Comparison of ENCODE assay signal across 8 cellular contexts in the genomic region with DNA sequence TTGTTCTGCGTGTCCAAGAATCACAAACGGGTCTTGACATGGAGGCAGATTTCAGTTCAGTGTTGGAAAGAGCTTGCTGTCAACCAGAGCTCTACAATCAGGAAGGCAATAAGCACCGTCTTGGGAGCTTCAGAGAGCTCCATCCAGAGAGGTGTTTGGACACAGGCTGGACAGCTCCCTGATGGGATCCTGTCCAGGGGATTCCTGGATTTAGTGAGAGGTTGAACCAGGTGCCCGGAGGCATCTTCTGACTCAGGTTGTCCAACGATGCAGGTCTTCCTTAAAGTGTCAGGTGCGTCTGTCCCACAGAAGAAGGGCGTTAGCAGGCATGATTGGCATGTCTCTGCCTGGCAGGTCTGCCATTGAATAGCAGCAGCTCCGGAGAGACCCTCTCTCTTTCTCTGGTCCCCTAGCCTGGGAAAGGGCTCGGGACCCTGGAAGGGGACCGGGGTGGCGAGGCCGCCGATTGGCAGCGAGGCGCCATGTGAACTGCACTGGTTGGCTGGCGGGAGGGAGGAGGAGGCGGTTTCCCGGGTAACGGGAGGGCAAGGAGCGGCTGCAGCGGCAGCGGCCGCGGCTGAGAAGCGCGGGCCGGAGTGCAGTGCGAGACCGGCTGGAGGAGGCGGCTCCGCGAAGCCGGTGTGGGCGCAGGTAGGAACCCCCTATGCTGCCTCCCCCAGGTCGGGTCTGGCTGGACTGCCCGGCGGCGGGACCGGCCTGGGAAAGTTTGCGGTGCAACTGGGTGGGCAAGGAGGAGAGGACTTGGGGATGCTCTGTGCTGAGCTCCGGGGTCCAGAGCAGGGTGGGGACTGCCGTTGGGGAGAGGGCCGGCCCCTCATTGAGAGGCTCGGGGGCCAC.
DNase-seq lines count a peak whose midpoint lies in the region; ATAC-seq, FAIRE-seq and TF ChIP-seq lines count a peak whose summit lies in the region.

No MANE protein-coding gene starts in this region.

- H3K4me1 Mint-ChIP-seq in natural killer cell treated with Interleukin-12 subunit alpha and Interleukin-12 subunit beta and Interleukin-15 and Interleukin-18, amount 100 ng/mL, for 72 hours (ENCODE audit: low read depth in 2 of 2): peaks cover 6 to 8% of the 10 kb centered on the region in 2 donors
- H3K4me1 Mint-ChIP-seq in natural killer cell: peaks cover 5 to 13% of the 10 kb centered on the region in 2 donors

- no peak overlapping the region for H3K4me3 ChIP-seq in KMS-11 (IDR thresholded peaks at IDR 0.05; ENCODE audit: insufficient read depth, low read depth, low read length)
- H3K4me3 ChIP-seq in breast epithelium: peak overlapping the region; percentile 29 to 53 (median 53)
- H3K4me3 ChIP-seq in keratinocyte (ENCODE audit: control insufficient read depth in 2 of 3, extremely low read depth in 1 of 3, insufficient read depth in 2 of 3, low read depth in 1 of 3, low read length in 3 of 3): no peak overlapping the region
- peak overlapping the region; percentile 45 for H3K4me3 ChIP-seq in suprapubic skin

- WGBS in suprapubic skin: 10% methylated on average over 24 of the region's 44 CpGs

- dilution Hi-C loops in keratinocyte (cut with MboI; ENCODE audit: extremely low pct_ligation_motif_present, low sequenced_read_pairs): no loop called here

- TF ChIP-seq POLR2A in breast epithelium (IDR thresholded peaks at IDR 0.05): no peak
- no peak for TF ChIP-seq POLR2A in suprapubic skin (IDR thresholded peaks at IDR 0.05)

- H3K9me3 Mint-ChIP-seq in natural killer cell treated with Interleukin-12 subunit alpha and Interleukin-12 subunit beta and Interleukin-15 and Interleukin-18, amount 100 ng/mL, for 72 hours: no peaks in the 10 kb centered on the region
- H3K9me3 Mint-ChIP-seq in natural killer cell: no peaks in the 10 kb centered on the region

- peak overlapping the region; percentile 98 for H3K4me2 ChIP-seq in KMS-11
- H3K4me2 ChIP-seq in keratinocyte (ENCODE audit: control insufficient read depth, extremely low read depth, insufficient read depth, low read depth, low read length): no peak overlapping the region

- intact Hi-C loops in natural killer cell (cut with micrococcal nuclease): no loop called here
- intact Hi-C loops in breast epithelium (cut with DNase I; ENCODE audit: low total_unique reads): no loop called here

- no peaks in the 10 kb centered on the region for H3K27me3 ChIP-seq in KMS-11 (ENCODE audit: insufficient read depth, low read depth)
- H3K27me3 ChIP-seq in breast epithelium: peaks cover 0 to 86% of the 10 kb centered on the region in 2 donors
- peaks cover 73% of the 10 kb centered on the region for H3K27me3 ChIP-seq in keratinocyte (ENCODE audit: control insufficient read depth, extremely low read depth, insufficient read depth, low read length)
- peaks cover 63% of the 10 kb centered on the region for H3K27me3 ChIP-seq in suprapubic skin

- peaks cover 48 to 84% of the 10 kb centered on the region in 2 donors for H3K27me3 Mint-ChIP-seq in natural killer cell treated with Interleukin-12 subunit alpha and Interleukin-12 subunit beta and Interleukin-15 and Interleukin-18, amount 100 ng/mL, for 72 hours
- peaks cover 57 to 81% of the 10 kb centered on the region in 2 donors for H3K27me3 Mint-ChIP-seq in natural killer cell (ENCODE audit: low read depth in 2 of 2)

- DNase-seq in natural killer cell treated with Interleukin-12 subunit alpha and Interleukin-12 subunit beta and Interleukin-15 and Interleukin-18, amount 100 ng/mL, for 72 hours (ENCODE audit: low spot score): no peak
- DNase-seq in natural killer cell: no peak
- peak in 1 of 2 donors; percentile 56 for DNase-seq in breast epithelium (ENCODE audit: low spot score in 2 of 2)
- DNase-seq in keratinocyte (ENCODE audit: low read depth, low spot score): peak; percentile 41
- DNase-seq in suprapubic skin (ENCODE audit: low spot score in 2 of 2): no peak
- DNase-seq in T-helper 9 cell: no peak

- TF ChIP-seq EP300 in suprapubic skin (IDR thresholded peaks at IDR 0.05): no peak

- TF ChIP-seq CTCF in natural killer cell (IDR thresholded peaks at IDR 0.05) (no peak), KMS-11 (conservative IDR thresholded peaks at IDR 0.05; ENCODE audit: low read depth, low read length) (no peak), breast epithelium (IDR thresholded peaks at IDR 0.05) (no peak), keratinocyte (optimal IDR thresholded peaks at IDR 0.05 in 1 of 3, IDR thresholded peaks at IDR 0.05 in 1 of 3, conservative IDR thresholded peaks at IDR 0.05 in 1 of 3; ENCODE audit: extremely low read depth in 1 of 3, insufficient read depth in 2 of 3, low read length in 3 of 3) (no peak), suprapubic skin (IDR thresholded peaks at IDR 0.05) (no peak)

- no peak overlapping the region for H3K27ac ChIP-seq in KMS-11
- H3K27ac ChIP-seq in breast epithelium: no peak overlapping the region
- no peak overlapping the region for H3K27ac ChIP-seq in keratinocyte (ENCODE audit: control insufficient read depth, insufficient read depth, low read length)
- H3K27ac ChIP-seq in suprapubic skin: no peak overlapping the region

- H3K79me2 ChIP-seq in KMS-11 (ENCODE audit: insufficient read depth, low read depth) (peaks cover 16% of the 10 kb centered on the region; the same call in 1 of the 2 replicates), keratinocyte (ENCODE audit: control insufficient read depth, insufficient read depth, low read length) (no peaks in the 10 kb centered on the region)

- H3K36me3 Mint-ChIP-seq in natural killer cell treated with Interleukin-12 subunit alpha and Interleukin-12 subunit beta and Interleukin-15 and Interleukin-18, amount 100 ng/mL, for 72 hours: no peaks in the 10 kb centered on the region
- H3K36me3 Mint-ChIP-seq in natural killer cell: no peaks in the 10 kb centered on the region

- H2AFZ ChIP-seq in KMS-11 (ENCODE audit: low read depth): peak overlapping the region; percentile 91
- no peak overlapping the region for H2AFZ ChIP-seq in keratinocyte (ENCODE audit: control insufficient read depth, low read length)

- H3K36me3 ChIP-seq in KMS-11 (ENCODE audit: insufficient read depth) (no peaks in the 10 kb centered on the region), breast epithelium (no peaks in the 10 kb centered on the region), keratinocyte (ENCODE audit: control insufficient read depth in 2 of 2, extremely low read depth in 1 of 2, insufficient read depth in 2 of 2, low read length in 2 of 2) (no peaks in the 10 kb centered on the region), suprapubic skin (no peaks in the 10 kb centered on the region)

- no peaks in the 10 kb centered on the region for H3K9me1 ChIP-seq in keratinocyte (ENCODE audit: control insufficient read depth, extremely low read depth, insufficient read depth, low read length)

- no peak overlapping the region; the same call in 1 of the 2 replicates for H3K9ac ChIP-seq in KMS-11
- H3K9ac ChIP-seq in keratinocyte (ENCODE audit: control insufficient read depth, extremely low read depth, insufficient read depth, low read length): no peak overlapping the region

- H3K27ac Mint-ChIP-seq in natural killer cell treated with Interleukin-12 subunit alpha and Interleukin-12 subunit beta and Interleukin-15 and Interleukin-18, amount 100 ng/mL, for 72 hours: no peak overlapping the region
- H3K27ac Mint-ChIP-seq in natural killer cell: no peak overlapping the region

- peak; percentile 21 to 54 for ATAC-seq in natural killer cell treated with Interleukin-12 subunit alpha and Interleukin-12 subunit beta and Interleukin-15 and Interleukin-18, amount 100 ng/mL, for 72 hours
- ATAC-seq in natural killer cell (no peak), HG02763 (IDR thresholded peaks at IDR 0.05; ENCODE audit: unreplicated experiment) (no peak)

- H4K20me1 ChIP-seq in KMS-11 (ENCODE audit: insufficient read depth): no peaks in the 10 kb centered on the region
- H4K20me1 ChIP-seq in keratinocyte (ENCODE audit: control insufficient read depth, extremely low read depth, insufficient read depth, low read length): no peaks in the 10 kb centered on the region

- H3K4me1 ChIP-seq in KMS-11 (ENCODE audit: low read depth, poor library complexity, severe bottlenecking): peaks cover 44% of the 10 kb centered on the region
- H3K4me1 ChIP-seq in breast epithelium: no peaks in the 10 kb centered on the region
- no peaks in the 10 kb centered on the region for H3K4me1 ChIP-seq in keratinocyte (ENCODE audit: control insufficient read depth, extremely low read depth, insufficient read depth, low read length)
- H3K4me1 ChIP-seq in suprapubic skin: peaks cover 23% of the 10 kb centered on the region

- no peaks in the 10 kb centered on the region for H3K9me3 ChIP-seq in breast epithelium
- H3K9me3 ChIP-seq in keratinocyte (ENCODE audit: control insufficient read depth, low read depth, low read length): no peaks in the 10 kb centered on the region
- no peaks in the 10 kb centered on the region for H3K9me3 ChIP-seq in suprapubic skin

- FAIRE-seq in keratinocyte (lab: Jason Lieb, UNC): peak; percentile 57

- no peak overlapping the region for H3K4me3 Mint-ChIP-seq in natural killer cell treated with Interleukin-12 subunit alpha and Interleukin-12 subunit beta and Interleukin-15 and Interleukin-18, amount 100 ng/mL, for 72 hours
- no peak overlapping the region for H3K4me3 Mint-ChIP-seq in natural killer cell

Comparison
In these comparisons a context has a peak if more than half of its experiments do, and no peak if none do; other contexts are left out.
1. ATAC-seq: peak in natural killer cell treated with Interleukin-12 subunit alpha and Interleukin-12 subunit beta and Interleukin-15 and Interleukin-18, amount 100 ng/mL, for 72 hours (2 of 2); none in natural killer cell (0 of 3) and HG02763 (single experiment).
2. H3K4me3 ChIP-seq: peak in breast epithelium (3 of 3) and suprapubic skin (single experiment); none in KMS-11 (single experiment) and keratinocyte (0 of 3).